In genomic region chr1:23187637-23188036, GRCh38 we compare ENCODE assay signal across 24 cellular contexts. TPM values are rescaled to one million over a fixed set of nuclear protein-coding genes. Genes with fewer than 3 reads are reported as not detected.
DNase-seq lines count a peak whose midpoint lies in the region; ATAC-seq and TF ChIP-seq lines count a peak whose summit lies in the region.
"Had no signal": no experiment of that assay in that cellular context is flagged by ENCODE, and none has a peak within 500 bp of the region (broad histone marks: within the 10 kb centered on the region; RNA-seq: fewer than 3 reads in every experiment).

No MANE protein-coding gene starts in this region.

- H3K4me3 ChIP-seq in duodenal mucosa (ENCODE audit: low read depth in 1 of 2, low read length in 2 of 2) (peak overlapping the region in 1 of 2 donors; percentile 16), mucosa of descending colon (no peak overlapping the region), left lung (no peak overlapping the region)
- H3K4me3 ChIP-seq: coronary artery, K562, skin epidermis had no signal

- H3K36me3 ChIP-seq in duodenal mucosa (ENCODE audit: control insufficient read depth in 1 of 2, insufficient read depth in 2 of 2, low read length in 2 of 2) (no peaks in the 10 kb centered on the region), mucosa of descending colon (ENCODE audit: low read depth) (no peaks in the 10 kb centered on the region), left lung (no peaks in the 10 kb centered on the region)

- H3K9ac ChIP-seq in duodenal mucosa (ENCODE audit: low read depth in 1 of 2, low read length in 2 of 2) = no peak overlapping the region

- no peaks in the 10 kb centered on the region for H3K9me3 ChIP-seq in duodenal mucosa (ENCODE audit: control insufficient read depth in 1 of 2, low read length in 2 of 2)
- no peaks in the 10 kb centered on the region for H3K9me3 ChIP-seq in mucosa of descending colon
- H3K9me3 ChIP-seq in left lung = no peaks in the 10 kb centered on the region

- TF ChIP-seq CTCF in mucosa of descending colon (IDR thresholded peaks at IDR 0.05) (no peak), left lung (IDR thresholded peaks at IDR 0.05) (no peak)

- H3K4me1 ChIP-seq in duodenal mucosa (ENCODE audit: control insufficient read depth in 1 of 2, insufficient read depth in 2 of 2, low read length in 2 of 2) = peaks cover 19 to 29% of the 10 kb centered on the region in 2 donors
- peaks cover 6% of the 10 kb centered on the region for H3K4me1 ChIP-seq in mucosa of descending colon (ENCODE audit: low read depth)
- H3K4me1 ChIP-seq in left lung = peaks cover 0 to 7% of the 10 kb centered on the region in 2 donors

- peak; percentile 76 for DNase-seq in COLO668 (lab: John Stamatoyannopoulos, UW; ENCODE audit: unreplicated experiment)
- DNase-seq in NCI-H2171 treated with DMSO at 0.1 percent for 48 hours (lab: John Stamatoyannopoulos, UW) = peak; percentile 87
- DNase-seq in mucosa of descending colon = peak; percentile 25 to 72 (median 70)
- DNase-seq in left lung = no peak
- DNase-seq in DMS153 treated with DMSO at 0.1 percent for 48 hours (lab: John Stamatoyannopoulos, UW; ENCODE audit: unreplicated experiment) = no peak
- DNase-seq in effector CD4-positive, alpha-beta T cell = no peak
- DNase-seq: activated CD4-positive, alpha-beta T cell treated with anti-CD3 and anti-CD28 coated beads, Interleukin-2, amount 50 U/mL, for 4 hours; activated naive CD4-positive, alpha-beta T cell treated with anti-CD3 and anti-CD28 coated beads, Interleukin-2, amount 50 U/mL, for 16 hours; amygdala; DMS53; MM.1S; naive thymus-derived CD4-positive, alpha-beta T cell; NCI-H526 treated with DMSO at 0.1 percent for 48 hours; occipital lobe; stimulated activated CD4-positive, alpha-beta T cell treated with anti-CD3 and anti-CD28 coated beads, Interleukin-1b, Interleukin-23, amount 100 ng/mL, for 48 hours; substantia nigra; T-helper 9 cell had no signal

- H3K27ac ChIP-seq in duodenal mucosa (ENCODE audit: low read depth, low read length) (peak overlapping the region; percentile 2), left lung (no peak overlapping the region)
- H3K27ac ChIP-seq: coronary artery, skin epidermis had no signal

- intact Hi-C loops in mucosa of descending colon (cut with DNase I, micrococcal nuclease) (loop anchor here in 1 of 2 donors (10.0 kb wide), 1 partner anchor 213 kb away; the partner anchor contains the start of gene LACTBL1), left lung (cut with DNase I) (loop anchor here in 1 of 2 donors (10.0 kb wide), 1 partner anchor 213 kb away; the partner anchor contains the start of gene LACTBL1)

- H3K27me3 ChIP-seq in duodenal mucosa (ENCODE audit: control insufficient read depth in 1 of 2, insufficient read depth in 2 of 2, low read length in 2 of 2) (no peaks in the 10 kb centered on the region), left lung (no peaks in the 10 kb centered on the region)

- peak; percentile 94 for ATAC-seq in mucosa of descending colon
- no peak for ATAC-seq in left lung
- ATAC-seq: K562; naive thymus-derived CD4-positive, alpha-beta T cell; Right ventricle myocardium inferior had no signal

RNA-seq across cellular contexts. Expression of gene LUZP1, which starts 19.0 kb away (rescaled TPM):
- total RNA-seq in mucosa of descending colon (10 to 100 TPM; 48.4 to 57.7 (median 52.0) TPM), left lung (10 to 100 TPM; 29.8 to 31.4 TPM)

RNA-seq across cellular contexts. Expression of gene HTR1D, which starts 29.7 kb away (rescaled TPM):
- total RNA-seq in mucosa of descending colon (under 1 TPM in 1 of 3 donors, not detected in 2; 0.47 TPM), left lung (under 1 TPM; 0.15 to 0.26 TPM)
- total RNA-seq: fibroblast of lung; mesenteric fat pad; naive thymus-derived CD4-positive, alpha-beta T cell; occipital lobe had no signal

Comparison
In these comparisons a context has a peak if more than half of its experiments do, and no peak if none do; other contexts are left out.
1. DNase-seq: peak in COLO668 (single experiment), NCI-H2171 treated with DMSO at 0.1 percent for 48 hours (single experiment) and mucosa of descending colon (3 of 3); none in left lung (0 of 2), DMS153 treated with DMSO at 0.1 percent for 48 hours (single experiment) and effector CD4-positive, alpha-beta T cell (single experiment).